8 cellular contexts compared by ENCODE assay signal in genomic region chr1:112674440-112674985, GRCh38. TPM values are rescaled to one million over a fixed set of nuclear protein-coding genes. Genes with fewer than 3 reads are reported as not detected.
DNase-seq lines count a peak whose midpoint lies in the region; ATAC-seq and TF ChIP-seq lines count a peak whose summit lies in the region.

A gene with protein sequence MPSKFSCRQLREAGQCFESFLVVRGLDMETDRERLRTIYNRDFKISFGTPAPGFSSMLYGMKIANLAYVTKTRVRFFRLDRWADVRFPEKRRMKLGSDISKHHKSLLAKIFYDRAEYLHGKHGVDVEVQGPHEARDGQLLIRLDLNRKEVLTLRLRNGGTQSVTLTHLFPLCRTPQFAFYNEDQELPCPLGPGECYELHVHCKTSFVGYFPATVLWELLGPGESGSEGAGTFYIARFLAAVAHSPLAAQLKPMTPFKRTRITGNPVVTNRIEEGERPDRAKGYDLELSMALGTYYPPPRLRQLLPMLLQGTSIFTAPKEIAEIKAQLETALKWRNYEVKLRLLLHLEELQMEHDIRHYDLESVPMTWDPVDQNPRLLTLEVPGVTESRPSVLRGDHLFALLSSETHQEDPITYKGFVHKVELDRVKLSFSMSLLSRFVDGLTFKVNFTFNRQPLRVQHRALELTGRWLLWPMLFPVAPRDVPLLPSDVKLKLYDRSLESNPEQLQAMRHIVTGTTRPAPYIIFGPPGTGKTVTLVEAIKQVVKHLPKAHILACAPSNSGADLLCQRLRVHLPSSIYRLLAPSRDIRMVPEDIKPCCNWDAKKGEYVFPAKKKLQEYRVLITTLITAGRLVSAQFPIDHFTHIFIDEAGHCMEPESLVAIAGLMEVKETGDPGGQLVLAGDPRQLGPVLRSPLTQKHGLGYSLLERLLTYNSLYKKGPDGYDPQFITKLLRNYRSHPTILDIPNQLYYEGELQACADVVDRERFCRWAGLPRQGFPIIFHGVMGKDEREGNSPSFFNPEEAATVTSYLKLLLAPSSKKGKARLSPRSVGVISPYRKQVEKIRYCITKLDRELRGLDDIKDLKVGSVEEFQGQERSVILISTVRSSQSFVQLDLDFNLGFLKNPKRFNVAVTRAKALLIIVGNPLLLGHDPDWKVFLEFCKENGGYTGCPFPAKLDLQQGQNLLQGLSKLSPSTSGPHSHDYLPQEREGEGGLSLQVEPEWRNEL (plus strand): TSS chr1:112674659. CDS start chr1:112674913, 254 bp downstream.

- no peak for TF ChIP-seq CTCF in OCI-LY1 (IDR thresholded peaks at IDR 0.05; ENCODE audit: low read length)
- no peak for TF ChIP-seq CTCF in epithelial cell of proximal tubule (conservative IDR thresholded peaks at IDR 0.05; ENCODE audit: low read depth, low read length)

- H3K27ac ChIP-seq in BLaER1 = peak within 1 kb of the TSS; percentile 95
- peak within 1 kb of the TSS; percentile 68 for H3K27ac ChIP-seq in OCI-LY1 (ENCODE audit: low read depth, low read length, poor library complexity, severe bottlenecking)

- H3K4me2 ChIP-seq in BLaER1 (peak within 1 kb of the TSS; percentile 94), OCI-LY1 (ENCODE audit: low read length) (peak within 1 kb of the TSS; percentile 70)

- DNase-seq in HS-27A (ENCODE audit: low read depth) (peak; percentile 56), activated T-cell treated with anti-CD3 and anti-CD28 coated beads for 48 hours (ENCODE audit: low read depth) (peak; percentile 47), epithelial cell of proximal tubule (ENCODE audit: low read depth) (no peak)
- peak; percentile 27 to 82 for DNase-seq in stimulated activated effector memory CD8-positive, alpha-beta T cell treated with anti-CD3 and anti-CD28 coated beads, Interleukin-12 subunit alpha, Interleukin-12 subunit beta, amount 100 ng/mL, for 72 hours (ENCODE audit: low spot score in 2 of 2)

- H3K4me3 ChIP-seq in BLaER1 = peak within 1 kb of the TSS; percentile 94
- peak within 1 kb of the TSS; percentile 73 for H3K4me3 ChIP-seq in OCI-LY1 (ENCODE audit: low read depth, low read length, poor library complexity, severe bottlenecking)
- H3K4me3 ChIP-seq in epithelial cell of proximal tubule (ENCODE audit: low read depth, low read length) = peak within 1 kb of the TSS; percentile 78
- H3K4me3 ChIP-seq in mucosa of stomach (ENCODE audit: low read length) = peak within 1 kb of the TSS; percentile 96

- no peaks in the 10 kb centered on the region for H3F3A ChIP-seq in OCI-LY1 (ENCODE audit: insufficient read depth, low read length)

- peaks cover 39% of the 10 kb centered on the region for H3K36me3 ChIP-seq in BLaER1
- peaks cover 29% of the 10 kb centered on the region for H3K36me3 ChIP-seq in OCI-LY1 (ENCODE audit: insufficient read depth, low read length)
- no peaks in the 10 kb centered on the region for H3K36me3 ChIP-seq in mucosa of stomach (ENCODE audit: control insufficient read depth, insufficient read depth, low read length)

- peak within 1 kb of the TSS; percentile 95 for H3K4me3 Mint-ChIP-seq in stimulated activated effector memory CD8-positive, alpha-beta T cell treated with anti-CD3 and anti-CD28 coated beads, Interleukin-12 subunit alpha, Interleukin-12 subunit beta, amount 100 ng/mL, for 72 hours

- no peaks in the 10 kb centered on the region for H3K27me3 ChIP-seq in BLaER1
- H3K27me3 ChIP-seq in OCI-LY1 (ENCODE audit: insufficient read depth, low read length) = no peaks in the 10 kb centered on the region
- H3K27me3 ChIP-seq in mucosa of stomach (ENCODE audit: control insufficient read depth, insufficient read depth, low read length) = no peaks in the 10 kb centered on the region

- no peaks in the 10 kb centered on the region for H3K9me3 Mint-ChIP-seq in stimulated activated effector memory CD8-positive, alpha-beta T cell treated with anti-CD3 and anti-CD28 coated beads, Interleukin-12 subunit alpha, Interleukin-12 subunit beta, amount 100 ng/mL, for 72 hours

- H2AFZ ChIP-seq in OCI-LY1 (ENCODE audit: low read length) = no peak within 1 kb of the TSS

- H3K9me3 ChIP-seq in BLaER1 (no peaks in the 10 kb centered on the region), OCI-LY1 (ENCODE audit: low read length) (no peaks in the 10 kb centered on the region), mucosa of stomach (ENCODE audit: control insufficient read depth, low read length) (no peaks in the 10 kb centered on the region)

- H3K4me1 Mint-ChIP-seq in stimulated activated effector memory CD8-positive, alpha-beta T cell treated with anti-CD3 and anti-CD28 coated beads, Interleukin-12 subunit alpha, Interleukin-12 subunit beta, amount 100 ng/mL, for 72 hours = peaks cover 56% of the 10 kb centered on the region

- H3K4me1 ChIP-seq in BLaER1 = peaks cover 32% of the 10 kb centered on the region
- peaks cover 48% of the 10 kb centered on the region for H3K4me1 ChIP-seq in OCI-LY1 (ENCODE audit: insufficient read depth, low read length, severe bottlenecking)
- H3K4me1 ChIP-seq in mucosa of stomach (ENCODE audit: control insufficient read depth, insufficient read depth, low read length) = peaks cover 21% of the 10 kb centered on the region

- H3K79me2 ChIP-seq in OCI-LY1 (ENCODE audit: insufficient read depth, low read length) = no peaks in the 10 kb centered on the region

- ATAC-seq in GM19438 (IDR thresholded peaks at IDR 0.05; ENCODE audit: low read depth, unreplicated experiment) = peak; percentile 59
- ATAC-seq in stimulated activated effector memory CD8-positive, alpha-beta T cell treated with anti-CD3 and anti-CD28 coated beads, Interleukin-12 subunit alpha, Interleukin-12 subunit beta, amount 100 ng/mL, for 72 hours = peak; percentile 83

- H3K27ac Mint-ChIP-seq in stimulated activated effector memory CD8-positive, alpha-beta T cell treated with anti-CD3 and anti-CD28 coated beads, Interleukin-12 subunit alpha, Interleukin-12 subunit beta, amount 100 ng/mL, for 72 hours = peak within 1 kb of the TSS; percentile 99

- peaks cover 55% of the 10 kb centered on the region for H3K36me3 Mint-ChIP-seq in stimulated activated effector memory CD8-positive, alpha-beta T cell treated with anti-CD3 and anti-CD28 coated beads, Interleukin-12 subunit alpha, Interleukin-12 subunit beta, amount 100 ng/mL, for 72 hours

- H3K9ac ChIP-seq in BLaER1 = peak within 1 kb of the TSS; percentile 97
- H3K9ac ChIP-seq in OCI-LY1 (ENCODE audit: low read length) = peak within 1 kb of the TSS; percentile 82
- peak within 1 kb of the TSS; percentile 92 for H3K9ac ChIP-seq in mucosa of stomach (ENCODE audit: low read length)

- H4K20me1 ChIP-seq in BLaER1 = peaks cover 24% of the 10 kb centered on the region
- no peaks in the 10 kb centered on the region for H4K20me1 ChIP-seq in OCI-LY1 (ENCODE audit: insufficient read depth, low read length)

- no peaks in the 10 kb centered on the region for H3K9me2 ChIP-seq in OCI-LY1 (ENCODE audit: low read depth, low read length)

RNA-seq across cellular contexts. Expression of the gene that starts here (rescaled TPM):
- 35.7 and 46.4 TPM in 2 replicates for total RNA-seq in epithelial cell of proximal tubule
